ENCODE assay signal across 8 cellular contexts in the genomic region with DNA sequence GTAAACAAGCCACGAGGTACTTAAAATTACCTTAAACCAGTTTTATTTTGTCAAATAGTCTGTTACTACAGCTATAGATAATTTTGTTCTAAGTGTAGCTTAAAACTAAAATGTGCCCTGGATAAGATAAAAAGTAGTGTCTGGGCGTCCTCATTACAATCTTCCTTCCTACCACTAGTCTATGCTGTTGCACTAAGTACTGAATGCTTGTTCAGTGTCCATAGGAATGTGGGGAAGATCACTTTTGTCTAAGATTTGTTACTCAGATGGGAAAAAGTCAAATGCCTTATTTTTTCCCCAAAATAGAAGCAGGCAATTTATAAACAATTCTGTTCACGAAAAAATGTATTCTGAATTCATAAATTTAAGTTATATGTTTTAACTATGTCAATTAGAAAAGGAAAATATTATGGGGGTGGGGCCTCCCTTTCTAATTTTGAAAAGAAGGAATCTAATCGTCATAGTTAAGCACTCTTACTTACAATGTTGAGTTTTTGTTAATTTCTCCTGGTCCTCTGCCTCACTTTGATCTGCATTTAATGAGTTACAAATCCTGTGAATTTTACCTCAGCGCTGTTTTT.
DNase-seq lines count a peak whose midpoint lies in the region; ATAC-seq, FAIRE-seq and TF ChIP-seq lines count a peak whose summit lies in the region.

No MANE protein-coding gene starts in this region.

- H3K27ac Mint-ChIP-seq in activated CD4-positive, alpha-beta memory T cell treated with anti-CD3 and anti-CD28 coated beads, Interleukin-2, amount 10 ng/mL, durations not matched to agents 7 days and 5 days: no peak overlapping the region

- no peaks in the 10 kb centered on the region for H3K9me3 Mint-ChIP-seq in activated CD4-positive, alpha-beta memory T cell treated with anti-CD3 and anti-CD28 coated beads, Interleukin-2, amount 10 ng/mL, durations not matched to agents 7 days and 5 days

- CTCF ChIA-PET in activated CD4-positive, alpha-beta memory T cell treated with anti-CD3 and anti-CD28 coated beads, Interleukin-2, amount 10 ng/mL, durations not matched to agents 7 days and 5 days (lab: Charles Lee): interaction anchor here (0.6 to 0.8 kb wide), 5 partner anchors 14 to 774 kb away, joined by 3 read pairs; no protein-coding TSS in a partner anchor

- no peaks in the 10 kb centered on the region for H3K27me3 ChIP-seq in bronchial epithelial cell (ENCODE audit: control insufficient read depth, insufficient read depth, low read length)

- peak; percentile 72 for TF ChIP-seq CTCF in bronchial epithelial cell (IDR thresholded peaks at IDR 0.05; ENCODE audit: insufficient read depth, low read length, severe bottlenecking)

- peak; percentile 48 for ATAC-seq in GM19452 (IDR thresholded peaks at IDR 0.05; ENCODE audit: unreplicated experiment)
- ATAC-seq in HG03432 (IDR thresholded peaks at IDR 0.05; ENCODE audit: unreplicated experiment): peak; percentile 74

- H3K36me3 Mint-ChIP-seq in activated CD4-positive, alpha-beta memory T cell treated with anti-CD3 and anti-CD28 coated beads, Interleukin-2, amount 10 ng/mL, durations not matched to agents 7 days and 5 days (ENCODE audit: low read depth): no peaks in the 10 kb centered on the region

- no peak overlapping the region for H3K4me3 Mint-ChIP-seq in activated CD4-positive, alpha-beta memory T cell treated with anti-CD3 and anti-CD28 coated beads, Interleukin-2, amount 10 ng/mL, durations not matched to agents 7 days and 5 days

- H3K4me1 Mint-ChIP-seq in activated CD4-positive, alpha-beta memory T cell treated with anti-CD3 and anti-CD28 coated beads, Interleukin-2, amount 10 ng/mL, durations not matched to agents 7 days and 5 days: peaks cover 21% of the 10 kb centered on the region

- H3K27me3 Mint-ChIP-seq in activated CD4-positive, alpha-beta memory T cell treated with anti-CD3 and anti-CD28 coated beads, Interleukin-2, amount 10 ng/mL, durations not matched to agents 7 days and 5 days: no peaks in the 10 kb centered on the region

- no peak for FAIRE-seq in bronchial epithelial cell (lab: Jason Lieb, UNC)
- no peak for FAIRE-seq in urothelium cell line (lab: Jason Lieb, UNC)

- POLR2A ChIA-PET in activated CD4-positive, alpha-beta memory T cell treated with anti-CD3 and anti-CD28 coated beads, Interleukin-2, amount 10 ng/mL, durations not matched to agents 7 days and 5 days (lab: Charles Lee): no interaction called here

- DNase-seq in Daoy (ENCODE audit: low read depth): peak; percentile 43
- DNase-seq in NCI-H82 treated with DMSO at 0.1 percent for 48 hours (lab: John Stamatoyannopoulos, UW; ENCODE audit: unreplicated experiment): peak; percentile 79
- peak; percentile 51 for DNase-seq in bronchial epithelial cell (ENCODE audit: low read depth)
- DNase-seq in kidney tubule cell (ENCODE audit: low spot score): peak; percentile 56
- peak; percentile 61 for DNase-seq in urothelium cell line (ENCODE audit: low spot score)
- DNase-seq in activated CD4-positive, alpha-beta memory T cell treated with anti-CD3 and anti-CD28 coated beads, Interleukin-2, amount 10 ng/mL, durations not matched to agents 7 days and 5 days: no peak

- no peak overlapping the region for H3K4me3 ChIP-seq in bronchial epithelial cell (ENCODE audit: low read depth, low read length)

- H3K36me3 ChIP-seq in bronchial epithelial cell (ENCODE audit: control insufficient read depth, insufficient read depth, low read length): no peaks in the 10 kb centered on the region
